ENCODE assay signal across 8 cellular contexts in genomic region chr7:139075031-139075652, GRCh38. TPM values are rescaled to one million over a fixed set of nuclear protein-coding genes. Genes with fewer than 3 reads are reported as not detected.
DNase-seq lines count a peak whose midpoint lies in the region; ATAC-seq and TF ChIP-seq lines count a peak whose summit lies in the region.

No MANE protein-coding gene starts in this region.

- DNase-seq in ELR (ENCODE audit: low read depth) (peak; percentile 81), GM23248 (peak; percentile 88), Karpas-422 (peak; percentile 91), RPMI7951 (ENCODE audit: low read depth) (peak; percentile 74), foreskin fibroblast (peak; percentile 69 to 89), osteoblast (ENCODE audit: insufficient read length, low spot score, missing footprints) (peak; percentile 72), upper lobe of right lung (peak; percentile 67)
- DNase-seq in activated T-helper 2 cell treated with anti-CD3 and anti-CD28 coated beads, Interferon-gamma antibody, Interleukin-2, Interleukin-4, amounts not matched to agents 10 μg/mL and 5 μg/mL and 100 μg/mL, durations not matched to agents 14 hours and 24 hours and 36 hours (ENCODE audit: low spot score) = peak; percentile 57

- no peaks in the 10 kb centered on the region for H3K27me3 Mint-ChIP-seq in activated T-helper 2 cell treated with anti-CD3 and anti-CD28 coated beads, Interferon-gamma antibody, Interleukin-2, Interleukin-4, amounts not matched to agents 10 μg/mL and 5 μg/mL and 100 μg/mL, durations not matched to agents 14 hours and 24 hours and 36 hours (ENCODE audit: low read depth)

- H3K9ac ChIP-seq in GM23248 (peak overlapping the region; percentile 43; the same call in 1 of the 2 replicates), Karpas-422 (ENCODE audit: low read length) (no peak overlapping the region)

- peak overlapping the region; percentile 13 for H3K4me3 Mint-ChIP-seq in activated T-helper 2 cell treated with anti-CD3 and anti-CD28 coated beads, Interferon-gamma antibody, Interleukin-2, Interleukin-4, amounts not matched to agents 10 μg/mL and 5 μg/mL and 100 μg/mL, durations not matched to agents 14 hours and 24 hours and 36 hours (ENCODE audit: low read depth)

- no peaks in the 10 kb centered on the region; the same call in 1 of the 2 replicates for H3F3A ChIP-seq in GM23248 (ENCODE audit: insufficient read depth)

- no peaks in the 10 kb centered on the region for H3K79me2 ChIP-seq in GM23248 (ENCODE audit: insufficient read depth)
- H3K79me2 ChIP-seq in Karpas-422 (ENCODE audit: low read length) = peaks cover 26% of the 10 kb centered on the region
- peaks cover 5% of the 10 kb centered on the region for H3K79me2 ChIP-seq in osteoblast (ENCODE audit: insufficient read depth, low read length)

- peaks cover 86% of the 10 kb centered on the region for H3K36me3 Mint-ChIP-seq in activated T-helper 2 cell treated with anti-CD3 and anti-CD28 coated beads, Interferon-gamma antibody, Interleukin-2, Interleukin-4, amounts not matched to agents 10 μg/mL and 5 μg/mL and 100 μg/mL, durations not matched to agents 14 hours and 24 hours and 36 hours (ENCODE audit: low read depth)

- TF ChIP-seq CTCF in foreskin fibroblast (IDR thresholded peaks at IDR 0.05; ENCODE audit: low read depth, low read length) (peak; percentile 71), osteoblast (IDR thresholded peaks at IDR 0.05; ENCODE audit: extremely low read depth, low read depth, low read length) (peak; percentile 88), upper lobe of right lung (IDR thresholded peaks at IDR 0.05) (peak; percentile 87)

- H3K4me2 ChIP-seq in GM23248 (ENCODE audit: unreplicated experiment) (no peak overlapping the region), Karpas-422 (ENCODE audit: low read depth, low read length, poor library complexity, severe bottlenecking) (no peak overlapping the region), osteoblast (ENCODE audit: insufficient read depth, low read length) (peak overlapping the region; percentile 68)

- peak overlapping the region; percentile 78 for H3K27ac Mint-ChIP-seq in activated T-helper 2 cell treated with anti-CD3 and anti-CD28 coated beads, Interferon-gamma antibody, Interleukin-2, Interleukin-4, amounts not matched to agents 10 μg/mL and 5 μg/mL and 100 μg/mL, durations not matched to agents 14 hours and 24 hours and 36 hours

- H3K27ac ChIP-seq in GM23248 (peak overlapping the region; percentile 45), Karpas-422 (ENCODE audit: low read length) (no peak overlapping the region), osteoblast (ENCODE audit: low read depth, low read length) (peak overlapping the region; percentile 74), upper lobe of right lung (peak overlapping the region; percentile 20)

- H3K9me3 ChIP-seq in GM23248 (ENCODE audit: low read depth) = no peaks in the 10 kb centered on the region
- no peaks in the 10 kb centered on the region for H3K9me3 ChIP-seq in Karpas-422 (ENCODE audit: low read length)
- H3K9me3 ChIP-seq in osteoblast (ENCODE audit: low read depth, low read length) = no peaks in the 10 kb centered on the region
- H3K9me3 ChIP-seq in upper lobe of right lung = no peaks in the 10 kb centered on the region

- intact Hi-C loops in activated T-helper 2 cell treated with anti-CD3 and anti-CD28 coated beads, Interferon-gamma antibody, Interleukin-2, Interleukin-4, amounts not matched to agents 10 μg/mL and 5 μg/mL and 100 μg/mL, durations not matched to agents 14 hours and 24 hours and 36 hours (cut with micrococcal nuclease) = loop anchor here (1.0 to 5.0 kb wide), 6 partner anchors 14 to 189 kb away; no protein-coding TSS in a partner anchor
- intact Hi-C loops in upper lobe of right lung (cut with DNase I) = loop anchor here (10.0 kb wide), 2 partner anchors 50 to 190 kb away; no protein-coding TSS in a partner anchor

- peak; percentile 94 for ATAC-seq in upper lobe of right lung

- no peaks in the 10 kb centered on the region for H3K27me3 ChIP-seq in GM23248 (replicated peaks; ENCODE audit: insufficient read depth)
- H3K27me3 ChIP-seq in Karpas-422 (ENCODE audit: low read length) = no peaks in the 10 kb centered on the region
- no peaks in the 10 kb centered on the region for H3K27me3 ChIP-seq in osteoblast (ENCODE audit: insufficient read depth, low read length)
- H3K27me3 ChIP-seq in upper lobe of right lung = no peaks in the 10 kb centered on the region

- no peaks in the 10 kb centered on the region for H3K9me3 Mint-ChIP-seq in activated T-helper 2 cell treated with anti-CD3 and anti-CD28 coated beads, Interferon-gamma antibody, Interleukin-2, Interleukin-4, amounts not matched to agents 10 μg/mL and 5 μg/mL and 100 μg/mL, durations not matched to agents 14 hours and 24 hours and 36 hours

- H3K9me2 ChIP-seq in GM23248 (ENCODE audit: insufficient read depth) = no peaks in the 10 kb centered on the region
- H3K9me2 ChIP-seq in Karpas-422 (replicated peaks; ENCODE audit: insufficient read depth, low read length) = no peaks in the 10 kb centered on the region

- H3K4me1 ChIP-seq in GM23248 (ENCODE audit: insufficient read depth) = peaks cover 6% of the 10 kb centered on the region
- peaks cover 3% of the 10 kb centered on the region; the same call in 1 of the 2 replicates for H3K4me1 ChIP-seq in Karpas-422 (ENCODE audit: low read length)
- H3K4me1 ChIP-seq in osteoblast (ENCODE audit: insufficient read depth, low read length) = peaks cover 6% of the 10 kb centered on the region
- H3K4me1 ChIP-seq in upper lobe of right lung = peaks cover 11% of the 10 kb centered on the region

- peaks cover 52% of the 10 kb centered on the region for H3K4me1 Mint-ChIP-seq in activated T-helper 2 cell treated with anti-CD3 and anti-CD28 coated beads, Interferon-gamma antibody, Interleukin-2, Interleukin-4, amounts not matched to agents 10 μg/mL and 5 μg/mL and 100 μg/mL, durations not matched to agents 14 hours and 24 hours and 36 hours (ENCODE audit: low read depth)

- 28 to 34% methylated on average over 9 of the region's 9 CpGs for WGBS in GM23248 (ENCODE audit: low coverage in 1 of 2, low lambda C conversion rate in 2 of 2, missing lambda C conversion rate in 2 of 2), 2 experiments

- in situ Hi-C loops in GM23248 (cut with MboI) = loop anchor here (25.0 kb wide), 1 partner anchor 188 kb away; no protein-coding TSS in a partner anchor

- no peak overlapping the region for H3K4me3 ChIP-seq in GM23248
- H3K4me3 ChIP-seq in Karpas-422 (ENCODE audit: low read length) = no peak overlapping the region
- no peak overlapping the region for H3K4me3 ChIP-seq in foreskin fibroblast (ENCODE audit: low read depth in 1 of 2, low read length in 2 of 2)
- no peak overlapping the region for H3K4me3 ChIP-seq in osteoblast (ENCODE audit: insufficient read depth, low read length)
- H3K4me3 ChIP-seq in upper lobe of right lung = no peak overlapping the region

- H4K20me1 ChIP-seq in GM23248 (ENCODE audit: insufficient read depth) (no peaks in the 10 kb centered on the region), Karpas-422 (ENCODE audit: insufficient read depth, low read depth, low read length) (no peaks in the 10 kb centered on the region), osteoblast (ENCODE audit: insufficient read depth, low read length) (no peaks in the 10 kb centered on the region)

- H2AFZ ChIP-seq in GM23248 = peak overlapping the region; percentile 67
- H2AFZ ChIP-seq in Karpas-422 (ENCODE audit: low read length) = no peak overlapping the region
- H2AFZ ChIP-seq in osteoblast (ENCODE audit: low read length) = peak overlapping the region; percentile 89

- peaks cover 31% of the 10 kb centered on the region for H3K36me3 ChIP-seq in GM23248 (ENCODE audit: low read depth)
- peaks cover 55% of the 10 kb centered on the region for H3K36me3 ChIP-seq in Karpas-422 (ENCODE audit: insufficient read depth, low read length)
- H3K36me3 ChIP-seq in osteoblast (ENCODE audit: insufficient read depth, low read length) = peaks cover 62% of the 10 kb centered on the region
- H3K36me3 ChIP-seq in upper lobe of right lung = peaks cover 97% of the 10 kb centered on the region

RNA-seq across cellular contexts. Expression of gene ZC3HAV1, which starts 34.4 kb away (rescaled TPM):
- 30.5 and 36.4 TPM in 2 replicates for total RNA-seq in GM23248 (2014; rRNA removed; shearing (Covaris generic))
- polyA plus RNA-seq in GM23248 (2016; fragmentation: Nextera tagmentation; extraction: Ambion mirVana) = 28.8 and 29.9 TPM in 2 replicates
- 44.2 and 49.2 TPM in 2 replicates for total RNA-seq in Karpas-422 (2014; rRNA removed; shearing (Covaris generic); ENCODE audit: low replicate concordance)
- 33.1 and 37.2 TPM in 2 replicates for total RNA-seq in RPMI7951 (2014; rRNA removed; shearing (Covaris generic))
- total RNA-seq in activated T-helper 2 cell treated with anti-CD3 and anti-CD28 coated beads, Interferon-gamma antibody, Interleukin-2, Interleukin-4, amounts not matched to agents 10 μg/mL and 5 μg/mL and 100 μg/mL, durations not matched to agents 14 hours and 24 hours and 36 hours = 76.0 and 77.1 TPM in 2 replicates
- total RNA-seq in osteoblast = 42.4 and 44.5 TPM in 2 replicates
- total RNA-seq in upper lobe of right lung = 36.0 TPM

RNA-seq across cellular contexts. Expression of gene ZC3HAV1L, which starts 39.3 kb away (rescaled TPM):
- 10.9 TPM in 2 replicates for total RNA-seq in GM23248 (2014; rRNA removed; shearing (Covaris generic))
- 8.8 and 9.8 TPM in 2 replicates for polyA plus RNA-seq in GM23248 (2016; fragmentation: Nextera tagmentation; extraction: Ambion mirVana)
- total RNA-seq in Karpas-422 (2014; rRNA removed; shearing (Covaris generic); ENCODE audit: low replicate concordance) = 0.25 TPM in 1 of 2 replicates, not detected in the other
- 11.4 and 15.8 TPM in 2 replicates for total RNA-seq in RPMI7951 (2014; rRNA removed; shearing (Covaris generic))
- 38.2 and 39.4 TPM in 2 replicates for total RNA-seq in activated T-helper 2 cell treated with anti-CD3 and anti-CD28 coated beads, Interferon-gamma antibody, Interleukin-2, Interleukin-4, amounts not matched to agents 10 μg/mL and 5 μg/mL and 100 μg/mL, durations not matched to agents 14 hours and 24 hours and 36 hours
- total RNA-seq in osteoblast (17.1 and 17.4 TPM in 2 replicates), upper lobe of right lung (6.4 TPM)
